Comparison of ENCODE assay signal across 29 cellular contexts in genomic region chr2:33633295-33633694, GRCh38.
"Had no signal": no experiment of that assay in that cellular context is flagged by ENCODE, and none has a peak within 500 bp of the region (broad histone marks: within the 10 kb centered on the region; RNA-seq: fewer than 3 reads in every experiment).

No MANE protein-coding gene starts in this region.

- ATAC-seq: activated CD8-positive, alpha-beta T cell treated with anti-CD3 and anti-CD28 coated beads, Interleukin-2, amount 10 ng/mL, durations not matched to agents 7 days and 5 days had no signal

- H3K4me1 ChIP-seq: ascending aorta had no signal

- FAIRE-seq: RCC 7860 had no signal

- H3K4me3 ChIP-seq: ascending aorta, PC-9 had no signal

- DNase-seq: activated CD4-positive, alpha-beta T cell treated with anti-CD3 and anti-CD28 coated beads, Interleukin-2, amount 10 ng/mL, durations not matched to agents 7 days and 5 days; activated CD4-positive, alpha-beta T cell treated with anti-CD3 and anti-CD28 coated beads, Interleukin-2, amount 50 U/mL, for 48 hours; activated CD8-positive, alpha-beta T cell treated with anti-CD3 and anti-CD28 coated beads, Interleukin-2, amount 10 ng/mL, durations not matched to agents 7 days and 5 days; activated gamma-delta T cell; activated naive CD4-positive, alpha-beta T cell treated with Interleukin-2 at 50 U/mL for 16 hours; activated naive CD8-positive, alpha-beta T cell treated with anti-CD3 and anti-CD28 coated beads, Interleukin-2, amount 10 ng/mL, durations not matched to agents 7 days and 5 days; activated T-cell treated with anti-CD3 and anti-CD28 coated beads, Interleukin-2, amount 50 U/mL, for 24 hours; amygdala; cerebellar nuclear complex; Karpas-422; KBM-7; MM.1S; MV-4-11; NCI-H1092; NCI-H146; NCI-H187; NCI-H2081; NCI-H345; NCI-H524 treated with DMSO at 0.1 percent for 48 hours; NK-92 treated with Interleukin-12 subunit alpha and Interleukin-12 subunit beta, amount 100 ng/mL, for 24 hours; PC-9; Right ventricle myocardium superior; SW 1271; T-helper 1 cell; T-helper 2 cell; T-helper 9 cell had no signal

- H3K4me2 ChIP-seq: PC-9 had no signal

- H2AFZ ChIP-seq: PC-9 had no signal

- H3K27ac ChIP-seq: ascending aorta, PC-9, RWPE1 had no signal

- H3K36me3 ChIP-seq: ascending aorta had no signal

- H3K27me3 ChIP-seq: ascending aorta had no signal
